In the genomic region with DNA sequence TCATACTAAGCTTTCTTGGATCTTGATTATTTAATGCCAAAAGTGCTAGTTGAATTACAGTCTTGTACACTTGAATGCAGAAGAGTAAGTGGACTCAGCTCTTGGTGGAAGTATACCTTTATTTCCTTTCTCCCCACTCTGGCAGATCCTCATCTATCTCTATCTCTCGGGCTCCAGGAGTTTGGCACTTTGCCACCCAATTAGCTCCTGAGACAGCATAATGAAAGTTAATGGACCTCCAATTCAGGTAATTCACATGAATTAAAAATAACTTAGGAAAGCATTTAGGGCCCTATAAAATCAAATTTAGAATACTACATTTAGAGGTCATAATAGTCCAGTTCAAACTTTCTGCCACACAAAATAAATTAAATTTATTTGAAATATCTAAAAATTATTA, we compare ENCODE assay signal across 21 cellular contexts.
A peak's percentile ranks its signal among the peaks of the same experiment; 100 is the strongest.
DNase-seq lines count a peak whose midpoint lies in the region; ATAC-seq and TF ChIP-seq lines count a peak whose summit lies in the region.
"Had no signal": no experiment of that assay in that cellular context is flagged by ENCODE, and none has a peak within 500 bp of the region (broad histone marks: within the 10 kb centered on the region; RNA-seq: fewer than 3 reads in every experiment).

No MANE protein-coding gene starts in this region.

- peaks cover 4% of the 10 kb centered on the region for H3K27me3 Mint-ChIP-seq in activated naive CD4-positive, alpha-beta T cell treated with anti-CD3 and anti-CD28 coated beads for 36 hours (ENCODE audit: low read depth)
- H3K27me3 Mint-ChIP-seq: CD4-positive, alpha-beta T cell had no signal

- H3K27me3 ChIP-seq in BE2C: no peaks in the 10 kb centered on the region
- H3K27me3 ChIP-seq: BLaER1, MG63, Peyer's patch had no signal

- TF ChIP-seq CTCF in BE2C (IDR thresholded peaks at IDR 0.05; ENCODE audit: low read depth, low read length): no peak

- H3K4me3 Mint-ChIP-seq in activated naive CD4-positive, alpha-beta T cell treated with anti-CD3 and anti-CD28 coated beads for 36 hours: no peak overlapping the region
- H3K4me3 Mint-ChIP-seq: CD4-positive, alpha-beta T cell had no signal

- ATAC-seq in SK-N-SH treated with all-trans-retinoic acid at 6 μM for 48 hours (no peak), HG02981 (IDR thresholded peaks at IDR 0.05; ENCODE audit: unreplicated experiment) (no peak)
- ATAC-seq: GM12878 had no signal

- H3K9me3 ChIP-seq in BE2C: no peaks in the 10 kb centered on the region
- H3K9me3 ChIP-seq: BLaER1, Caco-2, MG63, Peyer's patch had no signal

- no peak overlapping the region for H3K4me3 ChIP-seq in BE2C (ENCODE audit: low read depth, low read length)
- H3K4me3 ChIP-seq: BLaER1, GM12878, MG63, Peyer's patch had no signal

- intact Hi-C loops in activated naive CD4-positive, alpha-beta T cell treated with anti-CD3 and anti-CD28 coated beads for 36 hours (cut with micrococcal nuclease): no loop called here

- H3K4me1 ChIP-seq in BE2C: peaks cover 10% of the 10 kb centered on the region
- H3K4me1 ChIP-seq: BLaER1, Caco-2, Peyer's patch had no signal

- H3K27ac Mint-ChIP-seq in activated naive CD4-positive, alpha-beta T cell treated with anti-CD3 and anti-CD28 coated beads for 36 hours: no peak overlapping the region
- H3K27ac Mint-ChIP-seq: CD4-positive, alpha-beta T cell had no signal

- DNase-seq in BE2C (peak; percentile 78), NCI-H1105 (lab: John Stamatoyannopoulos, UW) (peak; percentile 90), NCI-H69 (lab: John Stamatoyannopoulos, UW) (peak; percentile 81)
- DNase-seq in activated CD8-positive, alpha-beta memory T cell treated with anti-CD3 and anti-CD28 coated beads, Interleukin-2, amount 50 U/mL, for 4 hours: no peak
- DNase-seq in activated naive CD4-positive, alpha-beta T cell treated with anti-CD3 and anti-CD28 coated beads for 36 hours: no peak
- DNase-seq: Caco-2; CD4-positive, alpha-beta T cell; DMS 273 treated with DMSO at 0.1 percent for 48 hours; DMS79 treated with DMSO at 0.1 percent for 48 hours; H7; Kasumi-1; MG63; NCI-H1694; NCI-H2081 treated with DMSO at 0.1 percent for 48 hours; NCI-H526; Peyer's patch; T1000 had no signal

- H3K36me3 Mint-ChIP-seq in activated naive CD4-positive, alpha-beta T cell treated with anti-CD3 and anti-CD28 coated beads for 36 hours (ENCODE audit: low read depth): peaks cover 1% of the 10 kb centered on the region

- no peaks in the 10 kb centered on the region for H3K36me3 ChIP-seq in BE2C
- H3K36me3 ChIP-seq: BLaER1, MG63, Peyer's patch had no signal

- CTCF ChIA-PET in activated naive CD4-positive, alpha-beta T cell treated with anti-CD3 and anti-CD28 coated beads for 36 hours (lab: Charles Lee): interaction anchor here (1.4 kb wide), 1 partner anchor 409 kb away, joined by 4 read pairs; no protein-coding TSS in a partner anchor

- H3K9me3 Mint-ChIP-seq in activated naive CD4-positive, alpha-beta T cell treated with anti-CD3 and anti-CD28 coated beads for 36 hours: no peaks in the 10 kb centered on the region

- H3K4me1 Mint-ChIP-seq in activated naive CD4-positive, alpha-beta T cell treated with anti-CD3 and anti-CD28 coated beads for 36 hours (ENCODE audit: low read depth): no peaks in the 10 kb centered on the region

TF ChIP-seq in SK-N-SH treated with all-trans-retinoic acid at 6 μM for 48 hours, 23 proteins besides CTCF, POLR2A, EP300 and RAD21:
- TF ChIP-seq ZFP30 (CRISPR knock-in tag; IDR thresholded peaks at IDR 0.05) (no peak), SNAI2 (CRISPR knock-in tag; IDR thresholded peaks at IDR 0.05) (no peak), ESRRG (CRISPR knock-in tag; IDR thresholded peaks at IDR 0.05) (no peak), ISL1 (CRISPR knock-in tag; IDR thresholded peaks at IDR 0.05) (peak; percentile 56), PPARA (CRISPR knock-in tag; IDR thresholded peaks at IDR 0.05; ENCODE audit: borderline replicate concordance) (no peak), ZFP3 (CRISPR knock-in tag; IDR thresholded peaks at IDR 0.05) (no peak)

Comparison
In these comparisons a context has a peak if more than half of its experiments do, and no peak if none do; other contexts are left out.
1. DNase-seq: peak in BE2C (single experiment), NCI-H1105 (single experiment) and NCI-H69 (single experiment); none in activated CD8-positive, alpha-beta memory T cell treated with anti-CD3 and anti-CD28 coated beads, Interleukin-2, amount 50 U/mL, for 4 hours (single experiment) and activated naive CD4-positive, alpha-beta T cell treated with anti-CD3 and anti-CD28 coated beads for 36 hours (single experiment).